Comparison of ENCODE assay signal across 1 cellular context in genomic region chr20:3202965-3203314, GRCh38.
TF ChIP-seq lines count a peak whose summit lies in the region.

No MANE protein-coding gene starts in this region.

TF ChIP-seq in K562, 482 proteins besides CTCF, POLR2A, EP300 and RAD21:
- no peak for TF ChIP-seq ZNF384 (IDR thresholded peaks at IDR 0.05; ENCODE audit: low read depth, low read length)
- no peak for TF ChIP-seq ZNF263 (CRISPR knock-in tag; IDR thresholded peaks at IDR 0.05; ENCODE audit: borderline replicate concordance)
- TF ChIP-seq HBP1 (CRISPR knock-in tag; IDR thresholded peaks at IDR 0.05), result no peak
- TF ChIP-seq, protein P1, sequence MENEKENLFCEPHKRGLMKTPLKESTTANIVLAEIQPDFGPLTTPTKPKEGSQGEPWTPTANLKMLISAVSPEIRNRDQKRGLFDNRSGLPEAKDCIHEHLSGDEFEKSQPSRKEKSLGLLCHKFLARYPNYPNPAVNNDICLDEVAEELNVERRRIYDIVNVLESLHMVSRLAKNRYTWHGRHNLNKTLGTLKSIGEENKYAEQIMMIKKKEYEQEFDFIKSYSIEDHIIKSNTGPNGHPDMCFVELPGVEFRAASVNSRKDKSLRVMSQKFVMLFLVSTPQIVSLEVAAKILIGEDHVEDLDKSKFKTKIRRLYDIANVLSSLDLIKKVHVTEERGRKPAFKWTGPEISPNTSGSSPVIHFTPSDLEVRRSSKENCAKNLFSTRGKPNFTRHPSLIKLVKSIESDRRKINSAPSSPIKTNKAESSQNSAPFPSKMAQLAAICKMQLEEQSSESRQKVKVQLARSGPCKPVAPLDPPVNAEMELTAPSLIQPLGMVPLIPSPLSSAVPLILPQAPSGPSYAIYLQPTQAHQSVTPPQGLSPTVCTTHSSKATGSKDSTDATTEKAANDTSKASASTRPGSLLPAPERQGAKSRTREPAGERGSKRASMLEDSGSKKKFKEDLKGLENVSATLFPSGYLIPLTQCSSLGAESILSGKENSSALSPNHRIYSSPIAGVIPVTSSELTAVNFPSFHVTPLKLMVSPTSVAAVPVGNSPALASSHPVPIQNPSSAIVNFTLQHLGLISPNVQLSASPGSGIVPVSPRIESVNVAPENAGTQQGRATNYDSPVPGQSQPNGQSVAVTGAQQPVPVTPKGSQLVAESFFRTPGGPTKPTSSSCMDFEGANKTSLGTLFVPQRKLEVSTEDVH (IDR thresholded peaks at IDR 0.05; ENCODE audit: low read depth, partially characterized antibody), result no peak
- no peak for TF ChIP-seq ZBTB2 (IDR thresholded peaks at IDR 0.05)
- TF ChIP-seq ZNF445 (CRISPR knock-in tag; IDR thresholded peaks at IDR 0.05; ENCODE audit: low read depth), result no peak
- TF ChIP-seq, protein P2, sequence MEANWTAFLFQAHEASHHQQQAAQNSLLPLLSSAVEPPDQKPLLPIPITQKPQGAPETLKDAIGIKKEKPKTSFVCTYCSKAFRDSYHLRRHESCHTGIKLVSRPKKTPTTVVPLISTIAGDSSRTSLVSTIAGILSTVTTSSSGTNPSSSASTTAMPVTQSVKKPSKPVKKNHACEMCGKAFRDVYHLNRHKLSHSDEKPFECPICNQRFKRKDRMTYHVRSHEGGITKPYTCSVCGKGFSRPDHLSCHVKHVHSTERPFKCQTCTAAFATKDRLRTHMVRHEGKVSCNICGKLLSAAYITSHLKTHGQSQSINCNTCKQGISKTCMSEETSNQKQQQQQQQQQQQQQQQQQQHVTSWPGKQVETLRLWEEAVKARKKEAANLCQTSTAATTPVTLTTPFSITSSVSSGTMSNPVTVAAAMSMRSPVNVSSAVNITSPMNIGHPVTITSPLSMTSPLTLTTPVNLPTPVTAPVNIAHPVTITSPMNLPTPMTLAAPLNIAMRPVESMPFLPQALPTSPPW (CRISPR knock-in tag; IDR thresholded peaks at IDR 0.05), result no peak
- TF ChIP-seq MEF2A (IDR thresholded peaks at IDR 0.05; ENCODE audit: control insufficient read depth, low read depth, low read length), result no peak
- TF ChIP-seq GATAD2A (IDR thresholded peaks at IDR 0.05), result no peak
- TF ChIP-seq ZBED1 (IDR thresholded peaks at IDR 0.05), result no peak
- TF ChIP-seq NONO (IDR thresholded peaks at IDR 0.05; ENCODE audit: low read depth in 2 of 2, low read length in 1 of 2), result no peak
- no peak for TF ChIP-seq THRA (IDR thresholded peaks at IDR 0.05)
- no peak for TF ChIP-seq SAFB2 (IDR thresholded peaks at IDR 0.05; ENCODE audit: borderline replicate concordance, low read depth, low read length, severe bottlenecking)
- TF ChIP-seq MAFK (IDR thresholded peaks at IDR 0.05; ENCODE audit: low read length), result no peak
- TF ChIP-seq SRSF1 (IDR thresholded peaks at IDR 0.05; ENCODE audit: low read depth, low read length), result no peak
- TF ChIP-seq BRF1 (IDR thresholded peaks at IDR 0.05; ENCODE audit: borderline replicate concordance, extremely low read depth, insufficient read length), result no peak
